8 cellular contexts compared by ENCODE assay signal in genomic region chr12:47686645-47687240, GRCh38. TPM values are rescaled to one million over a fixed set of nuclear protein-coding genes. Genes with fewer than 3 reads are reported as not detected.
DNase-seq lines count a peak whose midpoint lies in the region; ATAC-seq and TF ChIP-seq lines count a peak whose summit lies in the region.

No MANE protein-coding gene starts in this region.

- H3K4me3 Mint-ChIP-seq in T-helper 2 cell treated with Interferon-gamma antibody and Interleukin-4, amounts not matched to agents 5 μg/mL and 100 μg/mL, for 36 hours = no peak overlapping the region

- no peaks in the 10 kb centered on the region for H3K79me2 ChIP-seq in PC-9 (ENCODE audit: low read depth)

- no peaks in the 10 kb centered on the region for H3K4me1 Mint-ChIP-seq in T-helper 2 cell treated with Interferon-gamma antibody and Interleukin-4, amounts not matched to agents 5 μg/mL and 100 μg/mL, for 36 hours (ENCODE audit: low read depth)

- intact Hi-C loops in PC-9 (cut with micrococcal nuclease; ENCODE audit: unreplicated experiment) (loop anchor here (1.0 to 5.0 kb wide), 2 partner anchors 654 to 1614 kb away; no protein-coding TSS in a partner anchor), mucosa of descending colon (cut with DNase I, micrococcal nuclease) (loop anchor here in 1 of 2 donors (10.0 kb wide), 1 partner anchor 662 kb away; no protein-coding TSS in a partner anchor)

- TF ChIP-seq CTCF in HEK293 (tag by site-specific recombination; IDR thresholded peaks at IDR 0.05) (peak; percentile 45), PC-9 (conservative IDR thresholded peaks at IDR 0.05) (peak; percentile 80), coronary artery (IDR thresholded peaks at IDR 0.05) (peak; percentile 46), mucosa of descending colon (IDR thresholded peaks at IDR 0.05) (no peak)

- no peak overlapping the region for H3K4me2 ChIP-seq in PC-9

- POLR2A ChIA-PET in HEK293 (lab: Yijun Ruan, JAX) = interaction anchor here (0.6 to 1.5 kb wide), 2 partner anchors 19 to 487 kb away, joined by 3 to 7 read pairs; partner anchors contain the start of gene RPAP3
- POLR2A ChIA-PET in PC-9 (lab: Charles Lee; ENCODE audit: unreplicated experiment) = no interaction called here

- H3K9me2 ChIP-seq in PC-9 (ENCODE audit: insufficient read depth) = no peaks in the 10 kb centered on the region

- H3K27ac ChIP-seq in HEK293 (ENCODE audit: extremely low read depth, low read depth, low read length) (no peak overlapping the region), PC-9 (no peak overlapping the region), coronary artery (no peak overlapping the region)

- ATAC-seq in mucosa of descending colon = peak; percentile 55

- H3K36me3 Mint-ChIP-seq in T-helper 2 cell treated with Interferon-gamma antibody and Interleukin-4, amounts not matched to agents 5 μg/mL and 100 μg/mL, for 36 hours (ENCODE audit: low read depth) = peaks cover 23% of the 10 kb centered on the region

- H3K27ac Mint-ChIP-seq in T-helper 2 cell treated with Interferon-gamma antibody and Interleukin-4, amounts not matched to agents 5 μg/mL and 100 μg/mL, for 36 hours = no peak overlapping the region

- H3K27me3 Mint-ChIP-seq in T-helper 2 cell treated with Interferon-gamma antibody and Interleukin-4, amounts not matched to agents 5 μg/mL and 100 μg/mL, for 36 hours (ENCODE audit: low read depth) = no peaks in the 10 kb centered on the region

- no peaks in the 10 kb centered on the region for H3K4me1 ChIP-seq in HEK293 (ENCODE audit: control insufficient read depth, insufficient read depth, low read length)
- H3K4me1 ChIP-seq in PC-9 (replicated peaks; ENCODE audit: insufficient read depth) = no peaks in the 10 kb centered on the region
- H3K4me1 ChIP-seq in mucosa of descending colon (ENCODE audit: low read depth) = no peaks in the 10 kb centered on the region

- no peaks in the 10 kb centered on the region for H4K20me1 ChIP-seq in PC-9 (ENCODE audit: insufficient read depth)

- H3K4me3 ChIP-seq in HEK293 (ENCODE audit: low read depth, low read length) (no peak overlapping the region), PC-9 (no peak overlapping the region), coronary artery (no peak overlapping the region), mucosa of descending colon (no peak overlapping the region)

- H3K9me3 ChIP-seq in HEK293 (ENCODE audit: control insufficient read depth, insufficient read depth, low read depth, low read length) (no peaks in the 10 kb centered on the region), PC-9 (ENCODE audit: insufficient read depth, low read depth) (no peaks in the 10 kb centered on the region), mucosa of descending colon (no peaks in the 10 kb centered on the region)

- no peaks in the 10 kb centered on the region for H3K27me3 ChIP-seq in PC-9 (ENCODE audit: insufficient read depth, low read depth)

- DNase-seq in DMS 273 (lab: John Stamatoyannopoulos, UW; ENCODE audit: unreplicated experiment) (peak; percentile 37), DMS 273 treated with DMSO at 0.1 percent for 48 hours (lab: John Stamatoyannopoulos, UW) (no peak), PC-9 (peak in 1 of 2 experiments; percentile 38), coronary artery (ENCODE audit: low spot score) (no peak), mucosa of descending colon (no peak), COLO668 (lab: John Stamatoyannopoulos, UW; ENCODE audit: unreplicated experiment) (no peak)
- no peak for DNase-seq in T-helper 2 cell treated with Interferon-gamma antibody and Interleukin-4, amounts not matched to agents 5 μg/mL and 100 μg/mL, for 36 hours (ENCODE audit: low spot score)

- BruUV-seq in PC-9 (replicated peaks; lab: Mats Ljungman, UMichigan) = no TSS peak

- CTCF ChIA-PET in HEK293 (lab: Yijun Ruan, JAX) (interaction anchor here (0.5 to 2.2 kb wide), 23 partner anchors 9 to 1728 kb away, joined by 3 to 21 read pairs (median 3); no protein-coding TSS in a partner anchor), PC-9 (lab: Charles Lee) (interaction anchor here (0.6 to 1.4 kb wide), 4 partner anchors 654 to 1310 kb away, joined by 3 read pairs; no protein-coding TSS in a partner anchor)

- peaks cover 10% of the 10 kb centered on the region; the same call in 1 of the 2 replicates for H3F3A ChIP-seq in PC-9 (ENCODE audit: insufficient read depth, low read depth)

- peaks cover 41 to 63% of the 10 kb centered on the region in 2 experiments for H3K36me3 ChIP-seq in HEK293 (ENCODE audit: control insufficient read depth in 2 of 2, insufficient read depth in 1 of 2, low read length in 2 of 2)
- H3K36me3 ChIP-seq in PC-9 (ENCODE audit: low read depth) = peaks cover 27% of the 10 kb centered on the region
- no peaks in the 10 kb centered on the region for H3K36me3 ChIP-seq in mucosa of descending colon (ENCODE audit: low read depth)

- H2AFZ ChIP-seq in PC-9 = no peak overlapping the region

- H3K9me3 Mint-ChIP-seq in T-helper 2 cell treated with Interferon-gamma antibody and Interleukin-4, amounts not matched to agents 5 μg/mL and 100 μg/mL, for 36 hours = no peaks in the 10 kb centered on the region

TF ChIP-seq in HEK293, 187 proteins besides CTCF, POLR2A, EP300 and RAD21:
- TF ChIP-seq ZNF654 (tag by site-specific recombination; IDR thresholded peaks at IDR 0.05; ENCODE audit: low read depth) (peak; percentile 58), PBX3 (CRISPR knock-in tag; IDR thresholded peaks at IDR 0.05) (no peak), ZBTB17 (tag by site-specific recombination; IDR thresholded peaks at IDR 0.05) (no peak)

RNA-seq across cellular contexts. Expression of gene RPAP3, which starts 19.1 kb away (rescaled TPM):
- total RNA-seq in PC-9 (2021) = 31.6 and 37.0 TPM in 2 replicates
- total RNA-seq in mucosa of descending colon = 10 to 100 TPM; 16.5 to 26.0 (median 20.0) TPM

RNA-seq across cellular contexts. Expression of gene ENDOU, which starts 38.5 kb away (rescaled TPM):
- total RNA-seq in PC-9 (2021) (0.25 and 0.39 TPM in 2 replicates), mucosa of descending colon (under 1 TPM in 2 of 3 donors, not detected in 1; 0.19 to 0.31 TPM)
